In genomic region chr10:115957010-115957395, GRCh38 we compare ENCODE assay signal across 17 cellular contexts.
DNase-seq lines count a peak whose midpoint lies in the region; ATAC-seq and TF ChIP-seq lines count a peak whose summit lies in the region.
"Had no signal": no experiment of that assay in that cellular context is flagged by ENCODE, and none has a peak within 500 bp of the region (broad histone marks: within the 10 kb centered on the region; RNA-seq: fewer than 3 reads in every experiment).

No MANE protein-coding gene starts in this region.

- no CpG with 5 or more reads among the region's 2 CpGs for WGBS in IMR-90 (ENCODE audit: extremely low coverage in 2 of 2, insufficient read length in 1 of 2), 2 experiments
- WGBS in SK-N-SH (ENCODE audit: low lambda C conversion rate), result 60% methylated on average over 2 of the region's 2 CpGs

- no TSS peak for BruUV-seq in IMR-90 (replicated peaks; lab: Mats Ljungman, UMichigan)

- no peak for TF ChIP-seq EP300 in SK-N-SH (IDR thresholded peaks at IDR 0.05; ENCODE audit: borderline replicate concordance in 1 of 2, low read depth in 1 of 2, low read length in 1 of 2)

- H2AFZ ChIP-seq in IMR-90 (replicated peaks; ENCODE audit: low read length, poor library complexity) (no peak overlapping the region), SK-N-SH (ENCODE audit: low read depth) (no peak overlapping the region)
- H2AFZ ChIP-seq: GM23248 had no signal

- no peak overlapping the region for H2AK5ac ChIP-seq in IMR-90 (ENCODE audit: low read depth, low read length)

- H3K14ac ChIP-seq in IMR-90 (replicated peaks; ENCODE audit: low read depth, low read length), result no peak overlapping the region

- H3K27me3 ChIP-seq in IMR-90 (ENCODE audit: control insufficient read depth, insufficient read depth, low read length), result no peaks in the 10 kb centered on the region
- no peaks in the 10 kb centered on the region for H3K27me3 ChIP-seq in SK-N-SH (ENCODE audit: insufficient read depth)

- H3K4me3 ChIP-seq in IMR-90 (ENCODE audit: insufficient read depth, low read depth, low read length) (no peak overlapping the region), SK-N-SH (ENCODE audit: low read depth in 2 of 2, low read length in 1 of 2) (no peak overlapping the region)
- H3K4me3 ChIP-seq: GM12878, GM23248, HAP-1 had no signal

- H3K79me2 ChIP-seq in SK-N-SH (ENCODE audit: insufficient read depth), result no peaks in the 10 kb centered on the region

- no peaks in the 10 kb centered on the region for H3K79me1 ChIP-seq in IMR-90 (ENCODE audit: low read depth in 1 of 2, low read length in 2 of 2)

- H4K20me1 ChIP-seq in IMR-90 (ENCODE audit: insufficient read depth, low read length), result no peaks in the 10 kb centered on the region
- H4K20me1 ChIP-seq in SK-N-SH (ENCODE audit: insufficient read depth), result no peaks in the 10 kb centered on the region

- H3F3A ChIP-seq in SK-N-SH (replicated peaks; ENCODE audit: insufficient read depth), result no peaks in the 10 kb centered on the region

- CTCF ChIA-PET in IMR-90 (lab: Yijun Ruan, JAX), result interaction anchor here (1.0 kb wide), 1 partner anchor 10 kb away, joined by 3 read pairs; no protein-coding TSS in a partner anchor
- CTCF ChIA-PET in SK-N-SH (lab: Yijun Ruan, JAX), result interaction anchor here (0.5 to 1.1 kb wide), 2 partner anchors 8 to 255 kb away, joined by 3 to 4 read pairs; no protein-coding TSS in a partner anchor

- H3K23ac ChIP-seq in IMR-90 (ENCODE audit: low read depth, low read length), result no peak overlapping the region

- no peak for TF ChIP-seq RAD21 in IMR-90 (IDR thresholded peaks at IDR 0.05; ENCODE audit: low read length)
- no peak for TF ChIP-seq RAD21 in SK-N-SH (IDR thresholded peaks at IDR 0.05; ENCODE audit: low read length)

- peaks cover 10% of the 10 kb centered on the region for H3K4me1 ChIP-seq in IMR-90 (ENCODE audit: control insufficient read depth, insufficient read depth, low read length)
- H3K4me1 ChIP-seq in SK-N-SH (ENCODE audit: control insufficient read depth in 1 of 2, insufficient read depth in 2 of 2, low read depth in 1 of 2, low read length in 1 of 2), result peaks cover 0 to 3% of the 10 kb centered on the region in 2 experiments; a peak in 2 of 4 replicates
- H3K4me1 ChIP-seq: Caco-2 had no signal

- peaks cover 8% of the 10 kb centered on the region for H3K9me1 ChIP-seq in IMR-90 (ENCODE audit: insufficient read depth, low read length)

- TF ChIP-seq POLR2A in IMR-90 (IDR thresholded peaks at IDR 0.05; ENCODE audit: low read depth, low read length), result no peak

- H3K9me2 ChIP-seq in SK-N-SH, result no peaks in the 10 kb centered on the region

- no peak overlapping the region for H3K56ac ChIP-seq in IMR-90 (ENCODE audit: extremely low read depth, insufficient read depth, low read length)

- peak overlapping the region; percentile 17 for H2BK120ac ChIP-seq in IMR-90 (ENCODE audit: low read depth, low read length)

- H2BK5ac ChIP-seq in IMR-90 (ENCODE audit: low read depth, low read length, poor library complexity, severe bottlenecking), result peak overlapping the region; percentile 7

- no peak for ATAC-seq in IMR-90 (ENCODE audit: low read depth)
- ATAC-seq in GM18867 (IDR thresholded peaks at IDR 0.05; ENCODE audit: unreplicated experiment), result no peak
- no peak for ATAC-seq in left lobe of liver
- ATAC-seq: GM12878 had no signal

- POLR2A ChIA-PET in IMR-90 (lab: Charles Lee; ENCODE audit: unreplicated experiment), result no interaction called here
- POLR2A ChIA-PET in SK-N-SH (lab: Yijun Ruan, JAX), result no interaction called here

- H3K4me2 ChIP-seq in IMR-90 (ENCODE audit: low read depth, low read length) (no peak overlapping the region), SK-N-SH (no peak overlapping the region)

- H2BK15ac ChIP-seq in IMR-90 (ENCODE audit: low read depth, low read length), result no peak overlapping the region

- no peak overlapping the region for H4K5ac ChIP-seq in IMR-90 (ENCODE audit: low read depth, low read length)

- H2AK9ac ChIP-seq in IMR-90 (replicated peaks; ENCODE audit: low read depth, low read length, poor library complexity), result no peak overlapping the region

- in situ Hi-C loops in IMR-90 (cut with MboI; ENCODE audit: low sequenced_read_pairs), result no loop called here

- H3K27ac ChIP-seq in IMR-90 (ENCODE audit: insufficient read depth, low read length) (no peak overlapping the region), SK-N-SH (ENCODE audit: low read depth in 2 of 2, low read length in 1 of 2) (no peak overlapping the region)
- H3K27ac ChIP-seq: C4-2B, GM23248 had no signal

- peak overlapping the region in 1 of 2 experiments; percentile 22; a peak in 1 of 4 replicates for H4K8ac ChIP-seq in IMR-90 (ENCODE audit: low read depth in 2 of 2, low read length in 2 of 2)

- peak overlapping the region; percentile 31; the same call in 1 of the 2 replicates for H2BK20ac ChIP-seq in IMR-90 (ENCODE audit: low read depth, low read length)

- H3K9me3 ChIP-seq in IMR-90 (ENCODE audit: control insufficient read depth, insufficient read depth, low read length) (no peaks in the 10 kb centered on the region), SK-N-SH (no peaks in the 10 kb centered on the region)
- H3K9me3 ChIP-seq: Caco-2, HAP-1 had no signal

- dilution Hi-C loops in IMR-90 (cut with HindIII; ENCODE audit: low sequenced_read_pairs, unreplicated experiment), result no loop called here

- no peak overlapping the region; the same call in 1 of the 2 replicates for H4K91ac ChIP-seq in IMR-90 (ENCODE audit: insufficient read depth, low read depth, low read length)

- DNase-seq in IMR-90 (no peak), SK-N-SH (no peak), kidney tubule cell (ENCODE audit: low spot score) (peak; percentile 61), NCI-H1092 (lab: John Stamatoyannopoulos, UW) (no peak), NCI-H2081 treated with DMSO at 0.1 percent for 48 hours (lab: John Stamatoyannopoulos, UW) (no peak), left lobe of liver (ENCODE audit: low spot score) (no peak)
- DNase-seq: AML-193; Caco-2; CD4-positive, alpha-beta T cell; DMS153; DMS79; GM23248; KBM-7 had no signal

- intact Hi-C loops in IMR-90 (cut with micrococcal nuclease), result no loop called here

- no peaks in the 10 kb centered on the region for H3K36me3 ChIP-seq in IMR-90 (ENCODE audit: control insufficient read depth, insufficient read depth, low read length)
- H3K36me3 ChIP-seq in SK-N-SH (replicated peaks in 1 of 2; ENCODE audit: control insufficient read depth in 1 of 2, insufficient read depth in 2 of 2, low read length in 1 of 2), result no peaks in the 10 kb centered on the region
- H3K36me3 ChIP-seq: HAP-1 had no signal

- H3K4ac ChIP-seq in IMR-90 (ENCODE audit: low read depth, low read length), result no peak overlapping the region

- H3K18ac ChIP-seq in IMR-90 (ENCODE audit: low read depth, low read length), result peak overlapping the region; percentile 35; the same call in 1 of the 2 replicates

- TF ChIP-seq CTCF in IMR-90 (conservative IDR thresholded peaks at IDR 0.05; ENCODE audit: low read depth, low read length) (no peak), SK-N-SH (IDR thresholded peaks at IDR 0.05) (no peak)

- H3K9ac ChIP-seq in IMR-90 (ENCODE audit: low read depth, low read length) (no peak overlapping the region), SK-N-SH (no peak overlapping the region)
- H3K9ac ChIP-seq: GM23248 had no signal

TF ChIP-seq in IMR-90, 13 proteins besides CTCF, POLR2A, EP300 and RAD21:
- TF ChIP-seq RCOR1 (IDR thresholded peaks at IDR 0.05; ENCODE audit: insufficient replicate concordance, low read length), result no peak
- no peak for TF ChIP-seq MAZ (IDR thresholded peaks at IDR 0.05; ENCODE audit: borderline replicate concordance, low read depth, low read length)
- no peak for TF ChIP-seq USF2 (IDR thresholded peaks at IDR 0.05; ENCODE audit: low read depth, low read length)
- no peak for TF ChIP-seq BHLHE40 (IDR thresholded peaks at IDR 0.05; ENCODE audit: low read depth, low read length)
- no peak for TF ChIP-seq MAFK (IDR thresholded peaks at IDR 0.05; ENCODE audit: low read depth, low read length)
- TF ChIP-seq CEBPB (IDR thresholded peaks at IDR 0.05; ENCODE audit: low read depth, low read length), result no peak
- no peak for TF ChIP-seq SMC3 (IDR thresholded peaks at IDR 0.05; ENCODE audit: low read depth, low read length)
- no peak for TF ChIP-seq RFX5 (IDR thresholded peaks at IDR 0.05; ENCODE audit: low read depth, low read length)
- TF ChIP-seq MXI1 (IDR thresholded peaks at IDR 0.05; ENCODE audit: borderline replicate concordance, low read depth, low read length), result no peak

TF ChIP-seq in SK-N-SH, 30 proteins besides CTCF, POLR2A, EP300 and RAD21 (continues in another document):
- TF ChIP-seq TEAD4 (IDR thresholded peaks at IDR 0.05; ENCODE audit: borderline replicate concordance, insufficient read depth) (no peak), MXI1 (IDR thresholded peaks at IDR 0.05; ENCODE audit: low read depth, low read length) (no peak), SMC3 (IDR thresholded peaks at IDR 0.05; ENCODE audit: low read depth, low read length) (no peak), GATA2 (CRISPR knock-in tag; IDR thresholded peaks at IDR 0.05) (no peak), USF1 (IDR thresholded peaks at IDR 0.05; ENCODE audit: borderline replicate concordance, low read depth) (no peak), PBX3 (IDR thresholded peaks at IDR 0.05) (peak; percentile 38; the same call in 1 of the 2 replicates), RXRA (IDR thresholded peaks at IDR 0.05; ENCODE audit: borderline replicate concordance, low read depth) (no peak), USF2 (IDR thresholded peaks at IDR 0.05; ENCODE audit: borderline replicate concordance, low read depth, low read length) (no peak)
